13 cellular contexts compared by ENCODE assay signal in the genomic region with DNA sequence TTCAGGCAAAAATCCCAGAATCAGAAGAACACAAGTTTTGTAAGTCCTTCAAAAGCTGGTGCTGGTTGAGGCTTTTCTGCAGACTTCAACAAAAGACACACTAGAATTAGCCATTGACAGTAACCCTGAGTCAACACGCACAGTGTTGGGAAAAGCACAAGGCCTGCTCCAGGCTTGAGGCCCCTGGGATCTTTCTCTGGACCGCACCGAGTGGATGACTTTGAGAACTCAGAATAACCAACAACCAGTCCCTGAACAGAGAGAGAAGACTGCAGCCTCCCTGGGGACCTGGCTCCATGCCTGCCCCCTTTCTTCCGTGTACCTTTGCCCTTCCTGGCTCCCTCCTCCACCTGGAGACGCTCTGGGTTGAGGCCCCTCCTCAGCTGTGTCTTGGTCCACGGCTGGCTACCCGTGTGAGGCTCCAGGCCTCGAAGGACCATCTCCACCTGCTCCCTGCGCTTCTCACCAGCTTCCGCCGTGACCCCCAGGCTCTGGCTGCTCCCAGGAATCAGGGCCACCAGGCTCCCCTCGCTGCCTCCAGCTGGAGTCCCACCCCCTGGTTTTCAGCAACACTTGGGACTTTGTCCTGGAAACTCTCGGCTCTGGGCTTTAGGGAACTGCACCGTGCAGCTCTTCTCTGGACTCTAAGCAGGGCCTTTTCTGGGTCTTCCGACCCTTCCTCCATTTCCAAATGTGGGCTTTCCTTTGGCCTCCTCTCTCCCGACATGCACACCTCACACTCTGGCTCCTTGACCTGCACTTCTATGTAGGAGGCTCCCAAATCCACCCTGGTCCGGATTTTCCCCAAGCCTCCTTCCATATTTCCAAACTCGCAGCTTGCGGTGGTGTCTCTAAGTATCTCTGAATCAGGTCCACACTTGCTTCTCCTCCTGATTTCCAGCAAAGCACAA. TPM values are rescaled to one million over a fixed set of nuclear protein-coding genes. Genes with fewer than 3 reads are reported as not detected.
DNase-seq lines count a peak whose midpoint lies in the region; ATAC-seq and TF ChIP-seq lines count a peak whose summit lies in the region.
"Had no signal": no experiment of that assay in that cellular context is flagged by ENCODE, and none has a peak within 500 bp of the region (broad histone marks: within the 10 kb centered on the region; RNA-seq: fewer than 3 reads in every experiment).

No MANE protein-coding gene starts in this region.

- WGBS in prostate gland, result 83% methylated on average over 19 of the region's 19 CpGs
- 62 to 66% methylated on average over 19 of the region's 19 CpGs for WGBS in aorta, 2 donors

- no peak for TF ChIP-seq POLR2A in prostate gland (IDR thresholded peaks at IDR 0.05)

- no peak for DNase-seq in Right ventricle myocardium inferior (ENCODE audit: missing footprints)
- DNase-seq in cardiac septum (ENCODE audit: low spot score), result no peak
- no peak for DNase-seq in left lobe of liver (ENCODE audit: low spot score)
- DNase-seq in prostate gland (ENCODE audit: low spot score), result no peak
- peak in 1 of 2 donors; percentile 74 for DNase-seq in aorta
- no peak for DNase-seq in stimulated activated CD4-positive, alpha-beta T cell treated with anti-CD3 and anti-CD28 coated beads, Interleukin-2, amount 100 ng/mL, for 48 hours
- no peak for DNase-seq in NCI-H524 treated with DMSO at 0.1 percent for 48 hours (lab: John Stamatoyannopoulos, UW)
- DNase-seq: adrenal gland; stimulated activated CD4-positive, alpha-beta T cell treated with anti-CD3 and anti-CD28 coated beads, Interleukin-4, amount 100 ng/mL, for 4 hours; stimulated activated naive CD8-positive, alpha-beta T cell treated with anti-CD3 and anti-CD28 coated beads, Interleukin-15, amount 100 ng/mL, for 72 hours had no signal

- intact Hi-C loops in Right ventricle myocardium inferior (cut with DNase I) (loop anchor here (2.0 kb wide), 1 partner anchor 36 kb away; no protein-coding TSS in a partner anchor), cardiac septum (cut with DNase I) (no loop called here), prostate gland (cut with DNase I) (no loop called here), aorta (cut with DNase I) (no loop called here)

- ATAC-seq in Right ventricle myocardium inferior, result peak; percentile 63
- peak; percentile 58 for ATAC-seq in left lobe of liver
- peak; percentile 54 for ATAC-seq in aorta (ENCODE audit: low FRiP score)
- no peak for ATAC-seq in HG02970 (IDR thresholded peaks at IDR 0.05; ENCODE audit: low FRiP score, unreplicated experiment)
- ATAC-seq: A549; K562; stimulated activated naive CD8-positive, alpha-beta T cell treated with anti-CD3 and anti-CD28 coated beads, Interleukin-15, amount 100 ng/mL, for 72 hours had no signal

- no peak overlapping the region for H3K4me3 ChIP-seq in prostate gland
- H3K4me3 ChIP-seq in aorta (ENCODE audit: low read length in 2 of 2), result no peak overlapping the region
- H3K4me3 ChIP-seq: A549, adrenal gland, K562 had no signal

- H3K36me3 ChIP-seq in prostate gland, result no peaks in the 10 kb centered on the region
- H3K36me3 ChIP-seq in aorta (ENCODE audit: control insufficient read depth in 1 of 2, insufficient read depth in 2 of 2, low read length in 1 of 2), result no peaks in the 10 kb centered on the region
- H3K36me3 ChIP-seq: adrenal gland had no signal

- H3K9me3 ChIP-seq in prostate gland, result no peaks in the 10 kb centered on the region
- H3K9me3 ChIP-seq in aorta (ENCODE audit: control insufficient read depth, low read length), result no peaks in the 10 kb centered on the region
- H3K9me3 ChIP-seq: A549, adrenal gland had no signal

- H3K4me1 ChIP-seq in prostate gland (replicated peaks) (peaks cover 4% of the 10 kb centered on the region), aorta (ENCODE audit: control insufficient read depth in 1 of 2, insufficient read depth in 2 of 2, low read length in 2 of 2) (peaks cover 4% of the 10 kb centered on the region in 2 donors)
- H3K4me1 ChIP-seq: A549 had no signal

- H3K27me3 ChIP-seq in prostate gland (replicated peaks; ENCODE audit: insufficient read depth) (no peaks in the 10 kb centered on the region), aorta (ENCODE audit: control insufficient read depth in 1 of 2, insufficient read depth in 2 of 2, low read length in 1 of 2) (no peaks in the 10 kb centered on the region)
- H3K27me3 ChIP-seq: adrenal gland had no signal

- H3K27ac ChIP-seq in prostate gland (peak overlapping the region; percentile 5 to 58), aorta (ENCODE audit: low read depth in 1 of 2, low read length in 2 of 2) (no peak overlapping the region)
- H3K27ac ChIP-seq: A549 had no signal

- no peak for TF ChIP-seq CTCF in prostate gland (IDR thresholded peaks at IDR 0.05)

RNA-seq across cellular contexts. Expression of gene DIP2C, which starts 28.2 kb away (rescaled TPM):
- 28.3 TPM for total RNA-seq in Right ventricle myocardium inferior
- total RNA-seq in cardiac septum, result 28.8 TPM
- 13.9 TPM for total RNA-seq in left lobe of liver
- 10 to 100 TPM; 12.3 to 41.8 TPM for total RNA-seq in prostate gland
- total RNA-seq in aorta, result 10 to 100 TPM; 38.7 to 40.2 TPM
- polyA plus RNA-seq in aorta, result 1 to 10 TPM; 6.4 to 9.0 TPM
- total RNA-seq: K562 had no signal

Comparison
In these comparisons a context has a peak if more than half of its experiments do, and no peak if none do; other contexts are left out.
1. H3K27ac ChIP-seq: peak in prostate gland (2 of 2); none in aorta (0 of 2).